Comparison of ENCODE assay signal across 24 cellular contexts in the genomic region with DNA sequence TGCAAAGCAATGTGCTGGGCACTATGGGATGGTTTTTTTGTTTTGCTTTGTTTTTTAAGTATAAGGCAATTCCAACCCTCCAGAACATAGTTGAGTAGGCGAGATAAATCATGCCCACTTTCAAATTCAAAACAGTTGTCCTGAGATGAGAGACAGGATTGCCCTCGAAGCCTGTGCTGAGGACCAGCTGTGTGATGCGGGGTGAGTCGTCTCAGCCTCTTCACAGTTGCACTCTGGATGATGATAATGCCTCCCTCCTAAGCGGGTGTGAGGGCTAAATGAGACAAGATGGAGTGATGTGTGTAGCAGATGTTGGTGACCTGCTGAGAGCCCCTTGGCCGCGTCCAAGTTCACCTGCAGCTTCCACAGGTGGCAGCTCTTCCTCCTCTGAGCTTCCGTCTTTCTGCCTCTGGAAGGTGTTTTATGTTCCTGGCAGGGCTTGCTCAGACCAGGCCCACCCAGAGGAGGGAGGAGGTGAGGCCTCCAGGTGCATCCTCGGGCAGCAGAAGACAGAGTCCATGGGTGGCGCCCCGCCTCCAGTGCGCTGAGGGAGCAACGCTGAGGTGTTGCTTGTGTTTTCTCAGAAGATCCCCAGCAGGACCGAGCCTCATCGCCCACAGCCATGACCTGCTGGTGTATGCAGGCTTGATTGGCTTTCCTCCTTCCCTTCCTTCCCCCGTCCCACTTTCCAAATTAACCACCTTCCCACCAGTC.
"Had no signal": no experiment of that assay in that cellular context is flagged by ENCODE, and none has a peak within 500 bp of the region (broad histone marks: within the 10 kb centered on the region; RNA-seq: fewer than 3 reads in every experiment).

No MANE protein-coding gene starts in this region.

- H3K4me1 ChIP-seq: neural progenitor cell, sigmoid colon, spleen, thyroid gland, upper lobe of right lung had no signal

- H3K4me3 ChIP-seq: lung, neural progenitor cell, sigmoid colon, spleen, thyroid gland, upper lobe of right lung had no signal

- H3K27ac ChIP-seq: neural progenitor cell, sigmoid colon, spleen, thyroid gland, upper lobe of right lung had no signal

- ATAC-seq: activated CD4-positive, alpha-beta T cell treated with anti-CD3 and anti-CD28 coated beads for 36 hours; activated naive CD4-positive, alpha-beta T cell treated with anti-CD3 and anti-CD28 coated beads, Interleukin-2, amount 50 U/mL, for 72 hours; activated T-helper 17 cell treated with anti-CD3 and anti-CD28 coated beads, Interleukin-2, amount 50 U/mL, for 72 hours; left lobe of liver; naive thymus-derived CD4-positive, alpha-beta T cell; upper lobe of right lung; WTC11 had no signal

- DNase-seq: activated CD4-positive, alpha-beta T cell treated with anti-CD3 and anti-CD28 coated beads for 36 hours; activated CD4-positive, alpha-beta T cell treated with anti-CD3 and anti-CD28 coated beads, Interleukin-2, amount 50 U/mL, for 4 hours; activated CD8-positive, alpha-beta memory T cell treated with anti-CD3 and anti-CD28 coated beads for 24 hours; activated CD8-positive, alpha-beta memory T cell treated with anti-CD3 and anti-CD28 coated beads, Interleukin-2, amount 50 U/mL, for 4 hours; activated T-cell treated with anti-CD3 and anti-CD28 coated beads, Interleukin-2, amount 50 U/mL, for 24 hours; foreskin melanocyte; kidney; naive thymus-derived CD4-positive, alpha-beta T cell; retina; sigmoid colon; spleen; stimulated activated CD4-positive, alpha-beta T cell treated with anti-CD3 and anti-CD28 coated beads, Interleukin-4, amount 100 ng/mL, for 24 hours; stimulated activated naive CD4-positive, alpha-beta T cell treated with Interleukin-2 at 50 U/mL for 16 hours; substantia nigra; T-helper 9 cell; thyroid gland; upper lobe of right lung had no signal

- FAIRE-seq: endometrium, kidney had no signal

- H3K27me3 ChIP-seq: neural progenitor cell, sigmoid colon, spleen, thyroid gland, upper lobe of right lung had no signal

- H3K9me3 ChIP-seq: sigmoid colon, spleen, thyroid gland, upper lobe of right lung had no signal

- H3K36me3 ChIP-seq: neural progenitor cell, sigmoid colon, spleen, thyroid gland, upper lobe of right lung had no signal
